8 cellular contexts compared by ENCODE assay signal in the genomic region with DNA sequence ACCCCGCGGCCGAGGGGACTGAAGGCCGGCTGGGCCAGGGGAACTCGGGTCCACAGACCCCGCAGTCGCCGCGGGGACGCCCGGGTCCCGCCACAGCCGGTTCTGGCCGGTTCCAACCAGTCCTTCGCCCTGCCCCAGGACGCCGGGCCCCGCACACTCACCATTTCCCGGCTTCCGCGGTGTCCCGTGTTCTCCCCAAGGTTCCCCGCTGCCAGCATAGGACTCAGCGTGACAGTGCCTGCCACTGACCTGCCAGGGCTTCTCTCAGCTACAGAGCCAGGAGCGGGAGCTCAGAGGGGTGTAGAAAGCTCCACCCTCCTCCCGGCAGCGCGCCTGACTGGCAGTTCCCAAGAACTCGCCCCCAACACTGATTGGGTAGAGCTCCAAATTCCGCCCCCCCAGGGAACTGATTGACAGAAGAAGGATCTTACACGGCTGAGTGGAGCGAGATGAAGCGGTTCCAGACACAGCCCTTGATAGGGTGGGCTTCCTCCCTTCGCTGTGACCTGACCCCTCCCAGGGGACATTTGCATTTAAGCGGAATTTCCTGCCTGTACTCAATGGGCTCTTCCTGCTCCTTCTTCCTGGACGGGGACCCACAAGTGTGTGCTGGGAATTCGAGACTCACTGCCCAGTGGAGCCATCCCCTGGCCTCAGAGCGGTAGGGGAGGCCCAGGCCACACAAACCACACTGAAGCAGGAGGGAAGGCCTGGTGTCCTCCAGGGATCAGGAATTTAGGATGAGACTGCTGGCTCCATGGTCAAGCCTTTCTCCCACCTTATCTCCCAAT. TPM values are rescaled to one million over a fixed set of nuclear protein-coding genes. Genes with fewer than 3 reads are reported as not detected.
DNase-seq lines count a peak whose midpoint lies in the region; ATAC-seq and TF ChIP-seq lines count a peak whose summit lies in the region.

A gene (minus strand): TSS at position 312 of the 791 bp plus-strand sequence. CDS start 2,052 bp downstream, outside the sequence.

- H3K4me1 ChIP-seq in smooth muscle cell (ENCODE audit: low read depth), result peaks cover 10% of the 10 kb centered on the region

- H3K4me3 Mint-ChIP-seq in activated B cell treated with CpG ODN at 0.5 μM for 24 hours (peak within 1 kb of the TSS; percentile 96), immature natural killer cell (peak within 1 kb of the TSS; percentile 93 to 99 (median 97))

- 2% methylated on average over 32 of the region's 38 CpGs for WGBS in smooth muscle cell (ENCODE audit: low lambda C conversion rate)

- H2AFZ ChIP-seq in smooth muscle cell (ENCODE audit: low read depth), result peak within 1 kb of the TSS; percentile 73

- H3K4me3 ChIP-seq in GM12875 (ENCODE audit: low read depth, low read length), result peak within 1 kb of the TSS; percentile 62
- H3K4me3 ChIP-seq in smooth muscle cell, result peak within 1 kb of the TSS; percentile 88

- no peaks in the 10 kb centered on the region for H3K79me2 ChIP-seq in smooth muscle cell (ENCODE audit: low read depth)

- peak within 1 kb of the TSS; percentile 27 for H3K9ac ChIP-seq in smooth muscle cell (ENCODE audit: low read depth)

- peak; percentile 51 for DNase-seq in NCI-H2081 treated with DMSO at 0.1 percent for 48 hours (lab: John Stamatoyannopoulos, UW)
- peak; percentile 68 for DNase-seq in activated B cell treated with CpG ODN at 0.5 μM for 24 hours
- peak; percentile 56 to 98 (median 92) for DNase-seq in caudate nucleus (lab: John Stamatoyannopoulos, UW)
- DNase-seq in immature natural killer cell, result peak; percentile 72 to 81 (median 80)
- peak; percentile 78 for DNase-seq in smooth muscle cell (lab: John Stamatoyannopoulos, UW; ENCODE audit: unreplicated experiment)
- DNase-seq in NOMO-1 treated with dmso at 0.1 percent for 144 hours (lab: John Stamatoyannopoulos, UW; ENCODE audit: unreplicated experiment), result no peak

- no peaks in the 10 kb centered on the region for H3K27me3 Mint-ChIP-seq in activated B cell treated with CpG ODN at 0.5 μM for 24 hours
- peaks cover 0 to 6% (median 3%) of the 10 kb centered on the region in 3 donors for H3K27me3 Mint-ChIP-seq in immature natural killer cell (ENCODE audit: low read depth in 3 of 3)

- no peaks in the 10 kb centered on the region for H3K9me3 Mint-ChIP-seq in activated B cell treated with CpG ODN at 0.5 μM for 24 hours
- H3K9me3 Mint-ChIP-seq in immature natural killer cell, result peaks cover 0 to 12% (median 0%) of the 10 kb centered on the region in 6 donors

- peak within 1 kb of the TSS; percentile 98 for H3K4me2 ChIP-seq in smooth muscle cell

- no peaks in the 10 kb centered on the region for H3F3A ChIP-seq in smooth muscle cell (ENCODE audit: low read depth)

- ATAC-seq in HG02840 (IDR thresholded peaks at IDR 0.05; ENCODE audit: low FRiP score, unreplicated experiment) (peak; percentile 84), activated B cell treated with CpG ODN at 0.5 μM for 24 hours (ENCODE audit: low read depth) (peak; percentile 97)

- no peaks in the 10 kb centered on the region for H3K9me3 ChIP-seq in smooth muscle cell (replicated peaks; ENCODE audit: low read depth)

- intact Hi-C loops in activated B cell treated with CpG ODN at 0.5 μM for 24 hours (cut with micrococcal nuclease), result loop anchor here (1.0 to 2.0 kb wide), 4 partner anchors 32 to 75 kb away; a partner anchor contains a TSS

- peak within 1 kb of the TSS; percentile 91 for H3K27ac Mint-ChIP-seq in activated B cell treated with CpG ODN at 0.5 μM for 24 hours
- peak within 1 kb of the TSS; percentile 68 to 91 (median 77) for H3K27ac Mint-ChIP-seq in immature natural killer cell

- no peaks in the 10 kb centered on the region for H4K20me1 ChIP-seq in smooth muscle cell (ENCODE audit: low read depth)

- H3K27me3 ChIP-seq in smooth muscle cell (ENCODE audit: low read depth), result no peaks in the 10 kb centered on the region

- CTCF ChIA-PET in activated B cell treated with CpG ODN at 0.5 μM for 24 hours (lab: Charles Lee), result interaction anchor here (0.9 to 1.6 kb wide), 4 partner anchors 33 to 163 kb away, joined by 3 to 7 read pairs (median 3); a partner anchor contains a TSS

- H3K4me1 Mint-ChIP-seq in activated B cell treated with CpG ODN at 0.5 μM for 24 hours, result peaks cover 25% of the 10 kb centered on the region
- H3K4me1 Mint-ChIP-seq in immature natural killer cell, result peaks cover 28 to 33% of the 10 kb centered on the region in 2 donors

- H3K27ac ChIP-seq in caudate nucleus (ENCODE audit: low read depth, low read length) (peak within 1 kb of the TSS; percentile 85), smooth muscle cell (ENCODE audit: low read depth) (peak within 1 kb of the TSS; percentile 5)

- POLR2A ChIA-PET in activated B cell treated with CpG ODN at 0.5 μM for 24 hours (lab: Charles Lee), result interaction anchor here (0.5 to 3.0 kb wide), 22 partner anchors 12 to 782 kb away, joined by 3 to 40 read pairs (median 4); a partner anchor contains a TSS

- peak; percentile 23; the same call in 1 of the 2 replicates for TF ChIP-seq CTCF in GM12875 (IDR thresholded peaks at IDR 0.05; ENCODE audit: borderline replicate concordance, insufficient read depth, low read depth, low read length)
- TF ChIP-seq CTCF in activated B cell treated with CpG ODN at 0.5 μM for 24 hours (IDR thresholded peaks at IDR 0.05), result no peak
- peak; percentile 44 for TF ChIP-seq CTCF in smooth muscle cell (IDR thresholded peaks at IDR 0.05; ENCODE audit: borderline replicate concordance, insufficient read depth, poor library complexity, severe bottlenecking)

- peaks cover 6% of the 10 kb centered on the region for H3K36me3 Mint-ChIP-seq in activated B cell treated with CpG ODN at 0.5 μM for 24 hours (ENCODE audit: low read depth)
- H3K36me3 Mint-ChIP-seq in immature natural killer cell, result no peaks in the 10 kb centered on the region

- H3K36me3 ChIP-seq in smooth muscle cell (ENCODE audit: low read depth), result no peaks in the 10 kb centered on the region

RNA-seq across cellular contexts. Expression of the gene that starts here (rescaled TPM):
- total RNA-seq in activated B cell treated with CpG ODN at 0.5 μM for 24 hours (6.9 and 8.7 TPM in 2 replicates), smooth muscle cell (0.40 and 12.9 TPM in 2 replicates)
- polyA plus RNA-seq in immature natural killer cell (1 to 10 TPM in 2 of 3 donors, under 1 TPM in 1; 0.46 to 2.4 (median 1.4) TPM), smooth muscle cell (0.06 and 0.54 TPM in 2 replicates)
